ENCODE assay signal across 1 cellular context in genomic region chr4:35934370-35934981, GRCh38.
TF ChIP-seq lines count a peak whose summit lies in the region.

No MANE protein-coding gene starts in this region.

TF ChIP-seq in GM23338, 12 proteins besides CTCF, POLR2A, EP300 and RAD21 (continued from another document):
- TF ChIP-seq REST (IDR thresholded peaks at IDR 0.05; ENCODE audit: unreplicated experiment) (no peak), ZNF114 (CRISPR knock-in tag; IDR thresholded peaks at IDR 0.05) (no peak), JUNB (IDR thresholded peaks at IDR 0.05; ENCODE audit: unreplicated experiment) (no peak), NANOG (IDR thresholded peaks at IDR 0.05; ENCODE audit: borderline replicate concordance) (no peak)
